In genomic region chr6:89829591-89830384, GRCh38 we compare ENCODE assay signal across 8 cellular contexts.
A peak's percentile ranks its signal among the peaks of the same experiment; 100 is the strongest.
DNase-seq lines count a peak whose midpoint lies in the region; ATAC-seq and FAIRE-seq lines count a peak whose summit lies in the region.

Gene CASP8AP2, plus strand, starts transcription at chr6:89829880.

- peak; percentile 98 for ATAC-seq in GM19023 (IDR thresholded peaks at IDR 0.05; ENCODE audit: unreplicated experiment)
- peak; percentile 99 for ATAC-seq in HG03280 (IDR thresholded peaks at IDR 0.05; ENCODE audit: unreplicated experiment)
- peak; percentile 94 for ATAC-seq in central memory CD8-positive, alpha-beta T cell (replicated peaks; ENCODE audit: extremely low read depth, poor library complexity, severe bottlenecking)

- peak; percentile 90 for FAIRE-seq in islet of Langerhans (lab: Jason Lieb, UNC)

- peaks cover 28% of the 10 kb centered on the region for H3K4me1 Mint-ChIP-seq in central memory CD8-positive, alpha-beta T cell

- H3K36me3 Mint-ChIP-seq in central memory CD8-positive, alpha-beta T cell (ENCODE audit: insufficient read depth): peaks cover 32% of the 10 kb centered on the region

- H3K9me3 Mint-ChIP-seq in central memory CD8-positive, alpha-beta T cell: no peaks in the 10 kb centered on the region

- peak within 1 kb of the TSS; percentile 98 for H3K4me3 Mint-ChIP-seq in central memory CD8-positive, alpha-beta T cell

- peak within 1 kb of the TSS; percentile 96 for H3K27ac Mint-ChIP-seq in central memory CD8-positive, alpha-beta T cell (ENCODE audit: low read depth)

- DNase-seq in AG08396 (ENCODE audit: low spot score) (peak; percentile 95), NCI-H345 treated with DMSO at 0.1 percent for 48 hours (lab: John Stamatoyannopoulos, UW; ENCODE audit: unreplicated experiment) (peak; percentile 98)
- peak; percentile 75 to 88 (median 84) for DNase-seq in activated CD4-positive, CD25-positive, alpha-beta regulatory T cell (lab: John Stamatoyannopoulos, UW)
- DNase-seq in central memory CD8-positive, alpha-beta T cell (ENCODE audit: low spot score in 2 of 2): peak; percentile 87 to 93
- DNase-seq in stimulated activated CD4-positive, alpha-beta T cell treated with anti-CD3 and anti-CD28 coated beads, Interleukin-12 subunit alpha, Interleukin-12 subunit beta, amount 100 ng/mL, for 48 hours (ENCODE audit: low read depth in 2 of 3, low spot score in 1 of 3): peak; percentile 91 to 93 (median 92)

- H3K27me3 Mint-ChIP-seq in central memory CD8-positive, alpha-beta T cell: no peaks in the 10 kb centered on the region

Comparison
In these comparisons a context has a peak if more than half of its experiments do, and no peak if none do; other contexts are left out.
1. Peak in every context shown above with its lines: DNase-seq and ATAC-seq.